ENCODE assay signal across 21 cellular contexts in genomic region chr16:77112701-77113100, GRCh38.
A peak's percentile ranks its signal among the peaks of the same experiment; 100 is the strongest.
DNase-seq lines count a peak whose midpoint lies in the region; ATAC-seq, FAIRE-seq and TF ChIP-seq lines count a peak whose summit lies in the region.
"Had no signal": no experiment of that assay in that cellular context is flagged by ENCODE, and none has a peak within 500 bp of the region (broad histone marks: within the 10 kb centered on the region; RNA-seq: fewer than 3 reads in every experiment).

No MANE protein-coding gene starts in this region.

- in situ Hi-C loops in HepG2 (cut with HindIII; ENCODE audit: extremely low pct_ligation_motif_present, low pct_unique_long_range_greater_than_20kb) (no loop called here), SK-MEL-5 (cut with HindIII; ENCODE audit: low pct_unique_long_range_greater_than_20kb, low sequenced_read_pairs) (no loop called here)

- no peaks in the 10 kb centered on the region for H3K9me3 ChIP-seq in HepG2 (ENCODE audit: low read length)
- no peaks in the 10 kb centered on the region for H3K9me3 ChIP-seq in right lobe of liver
- H3K9me3 ChIP-seq: A549, Caco-2 had no signal

- POLR2A ChIA-PET in HepG2 (lab: Yijun Ruan, JAX) = no interaction called here

- TF ChIP-seq RAD21 in HepG2 (CRISPR knock-in tag; IDR thresholded peaks at IDR 0.05) = no peak

- DNase-seq in HepG2 (ENCODE audit: low spot score) = no peak
- no peak for DNase-seq in right lobe of liver
- DNase-seq in SK-MEL-5 (ENCODE audit: low read depth, low spot score) = peak; percentile 14
- DNase-seq in bronchial epithelial cell (ENCODE audit: low read depth) = no peak
- no peak for DNase-seq in anterior cingulate cortex (lab: John Stamatoyannopoulos, UW)
- DNase-seq: AML-193; Caco-2; Calu3; CD4-positive, alpha-beta T cell; CD8-positive, alpha-beta T cell; DMS79 treated with DMSO at 0.1 percent for 48 hours; GF-D8 had no signal

- FAIRE-seq in HepG2 (lab: Jason Lieb, UNC) (no peak), bronchial epithelial cell (lab: Jason Lieb, UNC) (peak; percentile 52)
- FAIRE-seq: A549, D721Med, G401.6, GM12891, GM19239 had no signal

- no peaks in the 10 kb centered on the region for H3K79me2 ChIP-seq in HepG2 (ENCODE audit: insufficient read depth, low read length)

- intact Hi-C loops in HepG2 (cut with micrococcal nuclease; ENCODE audit: unreplicated experiment) (no loop called here), right lobe of liver (cut with DNase I) (no loop called here)

- no TSS peak for BruUV-seq in HepG2 (replicated peaks; lab: Mats Ljungman, UMichigan)

- H3K27ac ChIP-seq in HepG2 (ENCODE audit: extremely low read length, insufficient read depth, low read length) = no peak overlapping the region
- no peak overlapping the region for H3K27ac ChIP-seq in right lobe of liver
- H3K27ac ChIP-seq: 22Rv1; A549; BLaER1 treated with 17β-estradiol and CSF1 and Interleukin-3, amounts not matched to agents 10 nM and 100 nM; C4-2B had no signal

- no peaks in the 10 kb centered on the region for H3K36me3 ChIP-seq in HepG2 (replicated peaks in 1 of 2; ENCODE audit: control insufficient read depth in 1 of 2, insufficient read depth in 2 of 2, low read length in 2 of 2)
- H3K36me3 ChIP-seq in right lobe of liver = no peaks in the 10 kb centered on the region
- no peaks in the 10 kb centered on the region for H3K36me3 ChIP-seq in bronchial epithelial cell (ENCODE audit: control insufficient read depth, insufficient read depth, low read length)
- H3K36me3 ChIP-seq: BLaER1 treated with 17β-estradiol and CSF1 and Interleukin-3, amounts not matched to agents 10 nM and 100 nM had no signal

- TF ChIP-seq CTCF in HepG2 (CRISPR knock-in tag; IDR thresholded peaks at IDR 0.05) = no peak
- no peak for TF ChIP-seq CTCF in right lobe of liver (IDR thresholded peaks at IDR 0.05)
- no peak for TF ChIP-seq CTCF in bronchial epithelial cell (IDR thresholded peaks at IDR 0.05; ENCODE audit: insufficient read depth, low read length, severe bottlenecking)

- no peak overlapping the region for H3K4me3 ChIP-seq in HepG2 (replicated peaks in 1 of 3; ENCODE audit: insufficient read depth in 1 of 3, low read depth in 2 of 3, low read length in 3 of 3)
- no peak overlapping the region for H3K4me3 ChIP-seq in right lobe of liver
- H3K4me3 ChIP-seq in bronchial epithelial cell (ENCODE audit: low read depth, low read length) = no peak overlapping the region
- H3K4me3 ChIP-seq: A549; BLaER1 treated with 17β-estradiol and CSF1 and Interleukin-3, amounts not matched to agents 10 nM and 100 nM had no signal

- H3K9ac ChIP-seq in HepG2 (ENCODE audit: insufficient read depth, low read depth, low read length) = no peak overlapping the region
- H3K9ac ChIP-seq: BLaER1 treated with 17β-estradiol and CSF1 and Interleukin-3, amounts not matched to agents 10 nM and 100 nM had no signal

- ATAC-seq in HepG2 = no peak
- no peak for ATAC-seq in right lobe of liver
- ATAC-seq in HG03432 (IDR thresholded peaks at IDR 0.05; ENCODE audit: unreplicated experiment) = no peak
- ATAC-seq: A549; CD8-positive, alpha-beta T cell had no signal

- H4K20me1 ChIP-seq in HepG2 (ENCODE audit: insufficient read depth, low read length) = no peaks in the 10 kb centered on the region
- H4K20me1 ChIP-seq: BLaER1 treated with 17β-estradiol and CSF1 and Interleukin-3, amounts not matched to agents 10 nM and 100 nM had no signal

- CTCF ChIA-PET in HepG2 (lab: Yijun Ruan, JAX; ENCODE audit: low intra/inter-chr PET ratio, low total read pairs) = no interaction called here

- no peaks in the 10 kb centered on the region for H3K4me1 ChIP-seq in HepG2 (ENCODE audit: insufficient read depth, low read length)
- no peaks in the 10 kb centered on the region for H3K4me1 ChIP-seq in right lobe of liver
- H3K4me1 ChIP-seq: A549, Caco-2 had no signal

- TF ChIP-seq EP300 in HepG2 (IDR thresholded peaks at IDR 0.05; ENCODE audit: low read depth in 2 of 2, low read length in 2 of 2) (no peak), HepG2 (CRISPR knock-in tag; IDR thresholded peaks at IDR 0.05; ENCODE audit: borderline replicate concordance) (no peak)

- H3K27me3 ChIP-seq in HepG2 (ENCODE audit: control insufficient read depth in 1 of 2, insufficient read depth in 2 of 2, low read length in 2 of 2) (no peaks in the 10 kb centered on the region), right lobe of liver (no peaks in the 10 kb centered on the region), bronchial epithelial cell (ENCODE audit: control insufficient read depth, insufficient read depth, low read length) (no peaks in the 10 kb centered on the region)
- H3K27me3 ChIP-seq: BLaER1 treated with 17β-estradiol and CSF1 and Interleukin-3, amounts not matched to agents 10 nM and 100 nM had no signal

- WGBS in HepG2 (ENCODE audit: low lambda C conversion rate) = 10% methylated on average over 3 of the region's 3 CpGs
- WGBS in right lobe of liver (ENCODE audit: insufficient coverage, low coverage, low lambda C conversion rate, missing lambda C conversion rate) = 48% methylated on average over 2 of the region's 3 CpGs

- no peak overlapping the region for H2AFZ ChIP-seq in HepG2 (ENCODE audit: low read length)

- H3K4me2 ChIP-seq in HepG2 (ENCODE audit: low read depth, low read length) = no peak overlapping the region
- H3K4me2 ChIP-seq: A549; BLaER1 treated with 17β-estradiol and CSF1 and Interleukin-3, amounts not matched to agents 10 nM and 100 nM had no signal

- no peak for TF ChIP-seq POLR2A in HepG2 (IDR thresholded peaks at IDR 0.05; ENCODE audit: insufficient read depth in 1 of 2, low read depth in 2 of 2, low read length in 2 of 2)
- TF ChIP-seq POLR2A in right lobe of liver (IDR thresholded peaks at IDR 0.05) = no peak

TF ChIP-seq in HepG2, 621 proteins besides CTCF, POLR2A, EP300 and RAD21:
- TF ChIP-seq SOX13 (IDR thresholded peaks at IDR 0.05) (no peak), SOX13 (CRISPR knock-in tag; conservative IDR thresholded peaks at IDR 0.05 in 1 of 2, IDR thresholded peaks at IDR 0.05 in 1 of 2) (no peak), CREB1 (IDR thresholded peaks at IDR 0.05) (peak; percentile 73), CREB1 (CRISPR knock-in tag; IDR thresholded peaks at IDR 0.05) (no peak)
